Comparison of ENCODE assay signal across 16 cellular contexts in genomic region chr1:200366577-200367253, GRCh38. TPM values are rescaled to one million over a fixed set of nuclear protein-coding genes. Genes with fewer than 3 reads are reported as not detected.
DNase-seq lines count a peak whose midpoint lies in the region; ATAC-seq and TF ChIP-seq lines count a peak whose summit lies in the region.
"Had no signal": no experiment of that assay in that cellular context is flagged by ENCODE, and none has a peak within 500 bp of the region (broad histone marks: within the 10 kb centered on the region; RNA-seq: fewer than 3 reads in every experiment).

No MANE protein-coding gene starts in this region.

- TF ChIP-seq POLR2A in NB4 (IDR thresholded peaks at IDR 0.05; ENCODE audit: extremely low read depth, insufficient read length) = no peak

- H3K4me3 ChIP-seq in NB4 (ENCODE audit: low read depth, low read length) = no peak overlapping the region
- H3K4me3 ChIP-seq: esophagus muscularis mucosa had no signal

- H3K27ac ChIP-seq in temporal lobe (ENCODE audit: low read depth, low read length) = peak overlapping the region; percentile 69
- H3K27ac ChIP-seq: esophagus muscularis mucosa had no signal

- TF ChIP-seq CTCF in NB4 (IDR thresholded peaks at IDR 0.05; ENCODE audit: low read depth, low read length) (no peak), omental fat pad (IDR thresholded peaks at IDR 0.05) (no peak)

- ATAC-seq in omental fat pad (ENCODE audit: low FRiP score) = no peak
- ATAC-seq: activated CD4-positive, alpha-beta T cell treated with anti-CD3 and anti-CD28 coated beads for 36 hours; CD8-positive, alpha-beta T cell had no signal

- DNase-seq in SKM-1 treated with dmso at 0.1 percent for 144 hours (lab: John Stamatoyannopoulos, UW; ENCODE audit: unreplicated experiment) (peak; percentile 31), SKM-1 (lab: John Stamatoyannopoulos, UW; ENCODE audit: unreplicated experiment) (no peak), NB4 (ENCODE audit: low read depth) (peak; percentile 13), glomerular visceral epithelial cell (ENCODE audit: extremely low spot score) (peak; percentile 33), GM19238 (ENCODE audit: insufficient read length, low spot score) (no peak), H4 (ENCODE audit: low spot score) (no peak), omental fat pad (ENCODE audit: low spot score) (no peak)
- DNase-seq: activated CD4-positive, alpha-beta T cell treated with anti-CD3 and anti-CD28 coated beads for 36 hours; activated naive CD4-positive, alpha-beta T cell treated with anti-CD3 and anti-CD28 coated beads, Interleukin-2, amount 10 ng/mL, durations not matched to agents 7 days and 5 days; activated T-cell treated with anti-CD3 and anti-CD28 coated beads for 4 hours; CD8-positive, alpha-beta T cell; NCI-H1092 treated with DMSO at 0.1 percent for 48 hours; NCI-H226; SHP77 had no signal

RNA-seq across cellular contexts. Expression of gene ZNF281, which starts 43.1 kb away (rescaled TPM):
- total RNA-seq in temporal lobe (33.4 TPM), omental fat pad (10 to 100 TPM; 13.0 to 18.7 (median 15.6) TPM)
- 12.0 and 14.4 TPM in 2 replicates for total RNA-seq in H4 (2014; rRNA removed; shearing (Covaris generic))

Comparison
In these comparisons a context has a peak if more than half of its experiments do, and no peak if none do; other contexts are left out.
1. DNase-seq: peak in SKM-1 treated with dmso at 0.1 percent for 144 hours (single experiment), NB4 (single experiment) and glomerular visceral epithelial cell (single experiment); none in SKM-1 (single experiment), GM19238 (single experiment), H4 (single experiment) and omental fat pad (single experiment).